ENCODE assay signal across 8 cellular contexts in genomic region chr6:30617565-30618269, GRCh38. TPM values are rescaled to one million over a fixed set of nuclear protein-coding genes. Genes with fewer than 3 reads are reported as not detected.
DNase-seq lines count a peak whose midpoint lies in the region; ATAC-seq, FAIRE-seq and TF ChIP-seq lines count a peak whose summit lies in the region.

Gene MRPS18B, plus strand, starts transcription at chr6:30617840. Its CDS starts 26 bp downstream, at chr6:30617866.

- no peaks in the 10 kb centered on the region for H4K20me1 ChIP-seq in SU-DHL-6 (ENCODE audit: low read depth, low read length)

- H3K36me3 ChIP-seq in SU-DHL-6 (ENCODE audit: low read length) = peaks cover 27% of the 10 kb centered on the region
- H3K36me3 ChIP-seq in pancreas = peaks cover 0 to 36% (median 8%) of the 10 kb centered on the region in 3 donors
- peaks cover 40 to 47% (median 45%) of the 10 kb centered on the region in 3 donors for H3K36me3 ChIP-seq in tibial artery

- H3K27ac Mint-ChIP-seq in activated naive CD8-positive, alpha-beta T cell treated with anti-CD3 and anti-CD28 coated beads, Interleukin-2, amount 10 ng/mL, durations not matched to agents 7 days and 5 days = peak within 1 kb of the TSS; percentile 98

- intact Hi-C loops in Right ventricle myocardium superior (cut with DNase I) (loop anchor here (5.0 kb wide), 1 partner anchor 100 kb away; the partner anchor contains the start of gene MDC1), pancreas (cut with DNase I) (no loop called here), tibial artery (cut with DNase I; ENCODE audit: low total_unique reads) (loop anchor here (5.0 kb wide), 2 partner anchors 60 to 105 kb away; partner anchors contain the start of genes GNL1, PRR3 and TUBB)

- peak within 1 kb of the TSS; percentile 95 for H3K4me3 Mint-ChIP-seq in activated naive CD8-positive, alpha-beta T cell treated with anti-CD3 and anti-CD28 coated beads, Interleukin-2, amount 10 ng/mL, durations not matched to agents 7 days and 5 days

- H3K27ac ChIP-seq in SU-DHL-6 (ENCODE audit: low read depth, low read length) (peak within 1 kb of the TSS; percentile 91), pancreas (peak within 1 kb of the TSS; percentile 92 to 98 (median 98)), tibial artery (peak within 1 kb of the TSS; percentile 96 to 98)

- peaks cover 30% of the 10 kb centered on the region for H3K4me1 Mint-ChIP-seq in activated naive CD8-positive, alpha-beta T cell treated with anti-CD3 and anti-CD28 coated beads, Interleukin-2, amount 10 ng/mL, durations not matched to agents 7 days and 5 days

- TF ChIP-seq CTCF in GM10266 (IDR thresholded peaks at IDR 0.05; ENCODE audit: control insufficient read depth, insufficient read depth, low read depth, missing control alignments) (no peak), SU-DHL-6 (IDR thresholded peaks at IDR 0.05; ENCODE audit: insufficient read depth, low read length, poor library complexity, severe bottlenecking) (no peak), pancreas (IDR thresholded peaks at IDR 0.05) (no peak), tibial artery (IDR thresholded peaks at IDR 0.05) (no peak)

- peak within 1 kb of the TSS; percentile 88 for H3K4me2 ChIP-seq in SU-DHL-6 (ENCODE audit: low read depth, low read length, poor library complexity, severe bottlenecking)

- POLR2A ChIA-PET in activated naive CD8-positive, alpha-beta T cell treated with anti-CD3 and anti-CD28 coated beads, Interleukin-2, amount 10 ng/mL, durations not matched to agents 7 days and 5 days (lab: Charles Lee) = interaction anchor here (0.6 to 2.6 kb wide), 25 partner anchors 9 to 540 kb away, joined by 3 to 25 read pairs (median 7); partner anchors contain the start of genes ABCF1, ATAT1, CCHCR1 and DHX16

- 0% methylated on average over 34 of the region's 34 CpGs for WGBS in pancreas, 2 donors

- H3K4me1 ChIP-seq in pancreas (peaks cover 16 to 30% (median 18%) of the 10 kb centered on the region in 3 donors), tibial artery (peaks cover 0 to 30% (median 27%) of the 10 kb centered on the region in 4 donors)

- H3K79me2 ChIP-seq in SU-DHL-6 (ENCODE audit: insufficient read depth, low read length) = peaks cover 47% of the 10 kb centered on the region

- DNase-seq in GM10266 (ENCODE audit: extremely low spot score) = peak; percentile 87
- peak; percentile 98 for DNase-seq in NCI-H1105 treated with DMSO at 0.1 percent for 48 hours (lab: John Stamatoyannopoulos, UW)
- DNase-seq in activated naive CD8-positive, alpha-beta T cell treated with anti-CD3 and anti-CD28 coated beads, Interleukin-2, amount 10 ng/mL, durations not matched to agents 7 days and 5 days = peak; percentile 88
- peak; percentile 98 for DNase-seq in Right ventricle myocardium superior
- DNase-seq in pancreas = peak; percentile 91 to 99 (median 98)
- peak; percentile 98 to 99 for DNase-seq in tibial artery

- peak within 1 kb of the TSS; percentile 93 for H3K9ac ChIP-seq in SU-DHL-6 (ENCODE audit: low read length)

- peaks cover 43% of the 10 kb centered on the region for H3F3A ChIP-seq in SU-DHL-6 (ENCODE audit: insufficient read depth)

- peak within 1 kb of the TSS; percentile 5 for H2AFZ ChIP-seq in SU-DHL-6 (ENCODE audit: low read depth, low read length, severe bottlenecking)

- H3K9me2 ChIP-seq in SU-DHL-6 (replicated peaks; ENCODE audit: insufficient read depth, low read length) = no peaks in the 10 kb centered on the region

- H3K9me3 ChIP-seq in SU-DHL-6 (ENCODE audit: insufficient read depth, low read length) = no peaks in the 10 kb centered on the region
- H3K9me3 ChIP-seq in pancreas = no peaks in the 10 kb centered on the region
- H3K9me3 ChIP-seq in tibial artery = no peaks in the 10 kb centered on the region

- peak within 1 kb of the TSS; percentile 91 for H3K4me3 ChIP-seq in SU-DHL-6 (ENCODE audit: insufficient read depth, low read length, poor library complexity, severe bottlenecking)
- peak within 1 kb of the TSS; percentile 76 to 93 (median 84) for H3K4me3 ChIP-seq in pancreas
- peak within 1 kb of the TSS; percentile 87 to 90 for H3K4me3 ChIP-seq in tibial artery

- peaks cover 51% of the 10 kb centered on the region for H3K36me3 Mint-ChIP-seq in activated naive CD8-positive, alpha-beta T cell treated with anti-CD3 and anti-CD28 coated beads, Interleukin-2, amount 10 ng/mL, durations not matched to agents 7 days and 5 days

- no peaks in the 10 kb centered on the region for H3K27me3 Mint-ChIP-seq in activated naive CD8-positive, alpha-beta T cell treated with anti-CD3 and anti-CD28 coated beads, Interleukin-2, amount 10 ng/mL, durations not matched to agents 7 days and 5 days

- ATAC-seq in HG02642 (IDR thresholded peaks at IDR 0.05; ENCODE audit: poor library complexity, unreplicated experiment) (peak; percentile 78), Right ventricle myocardium superior (ENCODE audit: poor library complexity) (peak; percentile 84), pancreas (peak; percentile 73 to 88 (median 78))
- ATAC-seq in activated naive CD8-positive, alpha-beta T cell treated with anti-CD3 and anti-CD28 coated beads, Interleukin-2, amount 10 ng/mL, durations not matched to agents 7 days and 5 days (ENCODE audit: low read depth) = peak; percentile 84

- H3K27me3 ChIP-seq in SU-DHL-6 (ENCODE audit: low read length) (no peaks in the 10 kb centered on the region), pancreas (no peaks in the 10 kb centered on the region), tibial artery (no peaks in the 10 kb centered on the region)

- no peak for FAIRE-seq in pancreas (lab: Jason Lieb, UNC)

- H3K9me3 Mint-ChIP-seq in activated naive CD8-positive, alpha-beta T cell treated with anti-CD3 and anti-CD28 coated beads, Interleukin-2, amount 10 ng/mL, durations not matched to agents 7 days and 5 days = no peaks in the 10 kb centered on the region

RNA-seq across cellular contexts. Expression of gene MRPS18B, which starts in this region (rescaled TPM):
- total RNA-seq in activated naive CD8-positive, alpha-beta T cell treated with anti-CD3 and anti-CD28 coated beads, Interleukin-2, amount 10 ng/mL, durations not matched to agents 7 days and 5 days = 10 to 100 TPM; 43.8 to 44.5 TPM
- total RNA-seq in Right ventricle myocardium superior (124 TPM), pancreas (10 to 100 TPM; 24.5 to 39.5 (median 29.1) TPM)
- 10 to 100 TPM; 22.9 to 41.1 TPM for polyA plus RNA-seq in pancreas

Comparison
In these comparisons a context has a peak if more than half of its experiments do, and no peak if none do; other contexts are left out.
1. Peak in every context shown above with its lines: DNase-seq, ATAC-seq, H3K4me3 ChIP-seq and H3K27ac ChIP-seq.
2. intact Hi-C loops: an anchor here in Right ventricle myocardium superior (5.0 kb wide) and tibial artery (5.0 kb wide); none called in pancreas.